ENCODE assay signal across 8 cellular contexts in the genomic region with DNA sequence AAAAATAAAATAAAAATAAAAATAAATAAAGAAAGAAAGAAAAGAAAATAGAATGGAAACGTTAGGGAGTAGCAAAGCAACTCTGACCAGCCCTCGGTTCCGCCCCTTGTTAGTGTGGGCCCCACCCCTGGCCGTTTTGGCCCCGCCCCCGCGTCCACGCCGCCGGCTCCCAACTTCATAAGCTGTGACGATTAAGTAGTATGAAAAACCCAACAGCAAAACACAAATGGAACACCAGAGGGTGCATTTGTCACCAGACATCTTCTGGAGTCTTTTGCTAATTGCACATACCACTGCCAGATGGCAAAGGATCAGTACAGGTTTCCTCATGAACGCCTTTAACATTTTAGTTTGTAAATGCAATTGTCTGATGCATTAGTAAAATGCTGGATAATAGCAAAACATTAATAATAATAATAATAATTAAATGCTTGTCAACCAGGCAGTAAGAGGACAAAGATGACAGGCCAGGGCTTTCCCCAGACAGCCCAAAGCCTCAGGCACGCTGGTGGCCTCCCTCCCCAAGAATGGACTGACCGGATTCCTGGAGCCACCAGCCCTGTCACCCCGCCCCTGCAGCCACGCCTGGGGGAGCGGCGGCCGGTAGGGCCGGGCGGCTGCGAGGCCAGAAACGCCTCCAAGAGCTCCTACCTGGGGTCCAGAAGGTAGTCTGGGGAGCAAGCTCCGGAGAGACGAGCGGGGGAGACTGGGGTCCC. TPM values are rescaled to one million over a fixed set of nuclear protein-coding genes. Genes with fewer than 3 reads are reported as not detected.
DNase-seq lines count a peak whose midpoint lies in the region; ATAC-seq and TF ChIP-seq lines count a peak whose summit lies in the region.

No MANE protein-coding gene starts in this region.

- H3K27ac Mint-ChIP-seq in naive thymus-derived CD4-positive, alpha-beta T cell = no peak overlapping the region
- no peak overlapping the region for H3K27ac Mint-ChIP-seq in stimulated activated memory B cell treated with anti-CD40 and anti-IgM and Interleukin-4, amounts not matched to agents 10 μg/mL and 1 μg/mL and 100 μg/mL, for 72 hours

- H3K27me3 Mint-ChIP-seq in naive thymus-derived CD4-positive, alpha-beta T cell = peaks cover 0 to 3% (median 0%) of the 10 kb centered on the region in 5 donors
- no peaks in the 10 kb centered on the region for H3K27me3 Mint-ChIP-seq in stimulated activated memory B cell treated with anti-CD40 and anti-IgM and Interleukin-4, amounts not matched to agents 10 μg/mL and 1 μg/mL and 100 μg/mL, for 72 hours

- peaks cover 0 to 8% (median under 1%) of the 10 kb centered on the region in 7 donors for H3K4me1 Mint-ChIP-seq in naive thymus-derived CD4-positive, alpha-beta T cell
- peaks cover 6% of the 10 kb centered on the region for H3K4me1 Mint-ChIP-seq in stimulated activated memory B cell treated with anti-CD40 and anti-IgM and Interleukin-4, amounts not matched to agents 10 μg/mL and 1 μg/mL and 100 μg/mL, for 72 hours

- POLR2A ChIA-PET in naive thymus-derived CD4-positive, alpha-beta T cell (lab: Charles Lee) = interaction anchor here (0.6 to 1.1 kb wide), 4 partner anchors 25 to 247 kb away, joined by 3 to 4 read pairs (median 3); no protein-coding TSS in a partner anchor

- no peaks in the 10 kb centered on the region for H3K79me2 ChIP-seq in OCI-LY3 (ENCODE audit: low read length)

- no peaks in the 10 kb centered on the region for H4K20me1 ChIP-seq in OCI-LY3 (ENCODE audit: insufficient read depth, low read length)

- no peaks in the 10 kb centered on the region for H3K27me3 ChIP-seq in OCI-LY3 (ENCODE audit: low read depth, low read length)
- no peaks in the 10 kb centered on the region for H3K27me3 ChIP-seq in naive thymus-derived CD4-positive, alpha-beta T cell (ENCODE audit: control insufficient read depth in 2 of 2, insufficient read depth in 2 of 2, low read length in 2 of 2)

- no peaks in the 10 kb centered on the region for H3K9me3 ChIP-seq in OCI-LY3 (ENCODE audit: insufficient read depth, low read length)
- no peaks in the 10 kb centered on the region for H3K9me3 ChIP-seq in naive thymus-derived CD4-positive, alpha-beta T cell (ENCODE audit: control insufficient read depth in 2 of 3, low read length in 3 of 3)

- no peak overlapping the region for H2AFZ ChIP-seq in OCI-LY3 (ENCODE audit: low read depth, low read length)

- DNase-seq in GF-D8 (lab: John Stamatoyannopoulos, UW) = peak; percentile 23
- peak; percentile 89 for DNase-seq in HT-29 (ENCODE audit: low spot score)
- DNase-seq in activated T-cell treated with anti-CD3 and anti-CD28 coated beads for 4 hours = peak; percentile 44
- DNase-seq in naive thymus-derived CD4-positive, alpha-beta T cell = peak; percentile 42 to 70 (median 57)

- TF ChIP-seq CTCF in OCI-LY3 (IDR thresholded peaks at IDR 0.05; ENCODE audit: low read depth, low read length) = peak; percentile 55

- H3K36me3 ChIP-seq in OCI-LY3 (replicated peaks; ENCODE audit: low read depth, low read length) = no peaks in the 10 kb centered on the region
- no peaks in the 10 kb centered on the region for H3K36me3 ChIP-seq in naive thymus-derived CD4-positive, alpha-beta T cell (ENCODE audit: control insufficient read depth in 2 of 3, insufficient read depth in 3 of 3, low read length in 3 of 3)

- H3K27ac ChIP-seq in OCI-LY3 (ENCODE audit: low read length) = no peak overlapping the region
- no peak overlapping the region for H3K27ac ChIP-seq in naive thymus-derived CD4-positive, alpha-beta T cell (ENCODE audit: low read depth, low read length)

- CTCF ChIA-PET in naive thymus-derived CD4-positive, alpha-beta T cell (lab: Charles Lee) = interaction anchor here (0.6 to 2.5 kb wide), 5 partner anchors 26 to 251 kb away, joined by 3 to 19 read pairs (median 4); no protein-coding TSS in a partner anchor

- no peak overlapping the region for H3K4me2 ChIP-seq in OCI-LY3 (ENCODE audit: low read length)

- intact Hi-C loops in naive thymus-derived CD4-positive, alpha-beta T cell (cut with micrococcal nuclease) = loop anchor here (1.0 kb wide), 3 partner anchors 24 to 251 kb away; a partner anchor contains a TSS

- no peaks in the 10 kb centered on the region for H3K9me3 Mint-ChIP-seq in naive thymus-derived CD4-positive, alpha-beta T cell
- no peaks in the 10 kb centered on the region for H3K9me3 Mint-ChIP-seq in stimulated activated memory B cell treated with anti-CD40 and anti-IgM and Interleukin-4, amounts not matched to agents 10 μg/mL and 1 μg/mL and 100 μg/mL, for 72 hours

- no peak overlapping the region for H3K9ac ChIP-seq in OCI-LY3 (ENCODE audit: low read length)

- ATAC-seq in esophagus mucosa (peak; percentile 89), HG02763 (IDR thresholded peaks at IDR 0.05; ENCODE audit: unreplicated experiment) (no peak)
- ATAC-seq in naive thymus-derived CD4-positive, alpha-beta T cell = peak; percentile 98
- peak; percentile 83 for ATAC-seq in stimulated activated memory B cell treated with anti-CD40 and anti-IgM and Interleukin-4, amounts not matched to agents 10 μg/mL and 1 μg/mL and 100 μg/mL, for 72 hours

- H3K4me3 Mint-ChIP-seq in naive thymus-derived CD4-positive, alpha-beta T cell = no peak overlapping the region
- no peak overlapping the region for H3K4me3 Mint-ChIP-seq in stimulated activated memory B cell treated with anti-CD40 and anti-IgM and Interleukin-4, amounts not matched to agents 10 μg/mL and 1 μg/mL and 100 μg/mL, for 72 hours

- no peaks in the 10 kb centered on the region for H3K36me3 Mint-ChIP-seq in naive thymus-derived CD4-positive, alpha-beta T cell
- H3K36me3 Mint-ChIP-seq in stimulated activated memory B cell treated with anti-CD40 and anti-IgM and Interleukin-4, amounts not matched to agents 10 μg/mL and 1 μg/mL and 100 μg/mL, for 72 hours = no peaks in the 10 kb centered on the region

- H3K4me3 ChIP-seq in OCI-LY3 (ENCODE audit: low read length) = no peak overlapping the region
- no peak overlapping the region for H3K4me3 ChIP-seq in naive thymus-derived CD4-positive, alpha-beta T cell (ENCODE audit: low read length)

- H3K4me1 ChIP-seq in OCI-LY3 (ENCODE audit: low read length) = peaks cover 7% of the 10 kb centered on the region
- H3K4me1 ChIP-seq in naive thymus-derived CD4-positive, alpha-beta T cell (ENCODE audit: control insufficient read depth in 2 of 2, insufficient read depth in 2 of 2, low read length in 2 of 2) = peaks cover 0 to 10% of the 10 kb centered on the region in 2 donors

RNA-seq across cellular contexts. Expression of a gene that starts 23.6 kb away (rescaled TPM):
- 90.5 and 100 TPM in 2 replicates for total RNA-seq in HT-29 (2014; rRNA removed; shearing (Covaris generic))
- total RNA-seq in esophagus mucosa = 192 TPM
- total RNA-seq in naive thymus-derived CD4-positive, alpha-beta T cell = 100 to 1,000 TPM; 229 to 591 (median 361) TPM
- polyA plus RNA-seq in naive thymus-derived CD4-positive, alpha-beta T cell = 100 to 1,000 TPM; 331 to 334 TPM

Comparison
In these comparisons a context has a peak if more than half of its experiments do, and no peak if none do; other contexts are left out.
1. DNase-seq: peak in every context shown above with its lines; median percentile 89 in HT-29; 57 in naive thymus-derived CD4-positive, alpha-beta T cell; 44 in activated T-cell treated with anti-CD3 and anti-CD28 coated beads for 4 hours; 23 in GF-D8.